In the genomic region with DNA sequence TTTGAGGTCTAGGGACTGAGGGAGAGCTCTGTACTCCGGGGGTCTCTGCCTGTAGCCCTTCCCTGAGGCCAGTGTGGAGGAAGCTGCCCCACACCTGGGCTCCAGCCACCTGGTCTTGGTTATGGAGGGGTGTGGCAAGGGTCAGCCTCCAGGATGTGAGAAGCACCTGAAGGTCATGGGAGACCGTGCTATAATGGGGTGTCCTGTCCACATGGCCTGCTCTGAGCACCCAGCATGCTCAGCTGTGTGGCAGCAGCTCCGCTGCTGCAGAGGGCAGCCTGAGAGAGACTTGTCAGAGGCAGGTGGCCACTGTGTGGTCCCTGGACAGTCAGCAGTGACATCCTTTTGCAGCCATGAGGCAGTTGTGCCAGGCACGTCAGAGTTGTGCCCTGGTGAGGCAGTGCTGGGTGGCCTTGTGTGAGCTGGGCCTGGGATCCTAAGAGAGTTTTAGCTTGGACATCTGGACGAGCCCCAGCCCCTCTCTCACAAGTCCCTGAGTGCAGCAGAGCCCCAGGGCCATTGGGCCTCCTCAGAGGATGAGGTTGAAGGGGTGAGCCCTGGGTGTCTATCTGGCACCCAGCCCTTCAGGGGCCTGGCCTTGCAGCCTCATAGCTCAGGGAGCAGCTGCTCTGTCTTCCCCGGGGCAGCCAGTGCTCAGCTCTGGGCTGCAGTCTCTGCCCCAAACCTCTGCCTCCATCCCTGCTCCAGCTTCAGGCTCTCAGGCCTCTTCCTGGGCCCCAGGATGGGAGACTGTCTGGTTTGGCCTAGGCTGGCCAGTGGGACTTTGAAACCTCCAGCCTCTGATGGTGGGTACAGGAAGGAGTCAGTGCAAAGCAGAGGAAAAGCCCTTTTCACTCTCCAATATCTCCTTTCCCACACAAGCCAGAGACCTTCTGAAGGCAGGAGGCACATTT, we compare ENCODE assay signal across 22 cellular contexts. TPM values are rescaled to one million over a fixed set of nuclear protein-coding genes. Genes with fewer than 3 reads are reported as not detected.
DNase-seq lines count a peak whose midpoint lies in the region; ATAC-seq, FAIRE-seq and TF ChIP-seq lines count a peak whose summit lies in the region.
"Had no signal": no experiment of that assay in that cellular context is flagged by ENCODE, and none has a peak within 500 bp of the region (broad histone marks: within the 10 kb centered on the region; RNA-seq: fewer than 3 reads in every experiment).

No MANE protein-coding gene starts in this region.

- WGBS in H1 (ENCODE audit: extremely low coverage in 1 of 2, insufficient coverage in 1 of 2, insufficient read length in 1 of 2, insufficient replicate concordance in 2 of 2, low coverage in 1 of 2, low lambda C conversion rate in 2 of 2, missing lambda C conversion rate in 1 of 2), 2 experiments, result 85% methylated on average over 5 of the region's 6 CpGs; no CpG with 5 or more reads in 1 of the 2 experiments

- TF ChIP-seq CTCF in H1 (IDR thresholded peaks at IDR 0.05; ENCODE audit: control extremely low read depth in 1 of 3, insufficient read depth in 1 of 3, low read depth in 1 of 3, low read length in 3 of 3), result no peak
- no peak for TF ChIP-seq CTCF in osteoblast (IDR thresholded peaks at IDR 0.05; ENCODE audit: extremely low read depth, low read depth, low read length)
- TF ChIP-seq CTCF in tibial artery (IDR thresholded peaks at IDR 0.05), result no peak

- H3K79me1 ChIP-seq in H1 (ENCODE audit: low read depth, low read length), result no peaks in the 10 kb centered on the region

- peaks cover 0 to 2% (median 0%) of the 10 kb centered on the region in 4 experiments; a peak in 2 of 7 replicates for H3K27me3 ChIP-seq in H1 (replicated peaks in 1 of 4; ENCODE audit: control insufficient read depth in 3 of 4, extremely low read depth in 1 of 4, insufficient read depth in 3 of 4, low read length in 3 of 4)
- no peaks in the 10 kb centered on the region for H3K27me3 ChIP-seq in osteoblast (ENCODE audit: insufficient read depth, low read length)
- no peaks in the 10 kb centered on the region for H3K27me3 ChIP-seq in tibial artery
- H3K27me3 ChIP-seq: upper lobe of right lung had no signal

- no peak overlapping the region for H2BK15ac ChIP-seq in H1 (ENCODE audit: low read length)

- H4K5ac ChIP-seq in H1 (ENCODE audit: insufficient read length, low read depth, low read length), result no peak overlapping the region

- H3K18ac ChIP-seq in H1 (ENCODE audit: extremely low read depth, low read length), result no peak overlapping the region

- TF ChIP-seq RAD21 in H1 (IDR thresholded peaks at IDR 0.05 in 1 of 2, conservative IDR thresholded peaks at IDR 0.05 in 1 of 2; ENCODE audit: low read depth in 2 of 2, low read length in 2 of 2), result no peak

- TF ChIP-seq EP300 in H1 (IDR thresholded peaks at IDR 0.05; ENCODE audit: borderline replicate concordance in 1 of 2, low read depth in 2 of 2, low read length in 2 of 2), result no peak

- no peak overlapping the region for H3K4ac ChIP-seq in H1 (replicated peaks; ENCODE audit: insufficient read length, low read depth, low read length)

- POLR2A ChIA-PET in H1 (lab: Charles Lee; ENCODE audit: partially characterized antibody), result interaction anchor here (1.0 to 2.3 kb wide), 6 partner anchors 11 to 49 kb away, joined by 3 to 9 read pairs (median 4); partner anchors contain the start of genes NR4A1 and SMIM41

- no peak overlapping the region for H2BK20ac ChIP-seq in H1 (ENCODE audit: low read length)

- H3K79me2 ChIP-seq in H1 (ENCODE audit: control insufficient read depth in 1 of 2, insufficient read depth in 2 of 2, low read length in 2 of 2) (no peaks in the 10 kb centered on the region), osteoblast (ENCODE audit: insufficient read depth, low read length) (no peaks in the 10 kb centered on the region)

- no peak overlapping the region for H2BK120ac ChIP-seq in H1 (replicated peaks; ENCODE audit: low read depth, low read length)

- no peaks in the 10 kb centered on the region for H3K23me2 ChIP-seq in H1 (ENCODE audit: low read depth, low read length)

- H3K9me3 ChIP-seq in H1 (ENCODE audit: insufficient read depth in 2 of 2, low read depth in 1 of 2, low read length in 1 of 2), result no peaks in the 10 kb centered on the region
- H3K9me3 ChIP-seq in osteoblast (ENCODE audit: low read depth, low read length), result no peaks in the 10 kb centered on the region
- no peaks in the 10 kb centered on the region for H3K9me3 ChIP-seq in tibial artery
- H3K9me3 ChIP-seq: upper lobe of right lung had no signal

- no peak overlapping the region for H3K14ac ChIP-seq in H1 (ENCODE audit: insufficient read length)

- H3K4me2 ChIP-seq in H1 (ENCODE audit: insufficient read depth in 1 of 2, low read depth in 2 of 2, low read length in 2 of 2), result no peak overlapping the region
- no peak overlapping the region for H3K4me2 ChIP-seq in osteoblast (ENCODE audit: insufficient read depth, low read length)

- no peak overlapping the region for H2BK5ac ChIP-seq in H1 (ENCODE audit: low read depth, low read length)

- H4K8ac ChIP-seq in H1 (ENCODE audit: extremely low read depth, insufficient read depth, low read length), result peak overlapping the region; percentile 40; the same call in 1 of the 2 replicates

- H4K20me1 ChIP-seq in H1 (replicated peaks in 1 of 2; ENCODE audit: control insufficient read depth in 1 of 2, insufficient read depth in 2 of 2, low read length in 2 of 2) (peaks cover 0 to 2% of the 10 kb centered on the region in 2 experiments), osteoblast (ENCODE audit: insufficient read depth, low read length) (no peaks in the 10 kb centered on the region)

- H3K36me3 ChIP-seq in H1 (ENCODE audit: control insufficient read depth in 2 of 4, insufficient read depth in 4 of 4, low read length in 3 of 4) (peaks cover 0 to 6% (median 4%) of the 10 kb centered on the region in 4 experiments; a peak in 3 of 8 replicates), osteoblast (ENCODE audit: insufficient read depth, low read length) (peaks cover 9% of the 10 kb centered on the region), tibial artery (peaks cover 22 to 26% (median 25%) of the 10 kb centered on the region in 3 donors)

- H3K9ac ChIP-seq in H1 (replicated peaks in 1 of 4; ENCODE audit: extremely low read depth in 1 of 4, low read depth in 3 of 4, low read length in 3 of 4), result no peak overlapping the region

- H4K91ac ChIP-seq in H1 (replicated peaks; ENCODE audit: insufficient read length, low read length), result no peak overlapping the region

- ATAC-seq in HG02610 (IDR thresholded peaks at IDR 0.05; ENCODE audit: unreplicated experiment), result no peak
- ATAC-seq: activated T-cell treated with anti-CD3 and anti-CD28 coated beads, Interleukin-2, amount 50 U/mL, for 4 hours; upper lobe of right lung had no signal

- no peak for FAIRE-seq in H1 (lab: Jason Lieb, UNC)
- FAIRE-seq: frontal cortex had no signal

- no peak overlapping the region for H2AFZ ChIP-seq in H1 (ENCODE audit: low read length)
- H2AFZ ChIP-seq in osteoblast (ENCODE audit: low read length), result no peak overlapping the region

- H2BK12ac ChIP-seq in H1 (ENCODE audit: low read depth, low read length), result no peak overlapping the region

- H3K27ac ChIP-seq in H1 (ENCODE audit: low read depth, low read length), result no peak overlapping the region
- peak overlapping the region; percentile 98 for H3K27ac ChIP-seq in osteoblast (ENCODE audit: low read depth, low read length)
- peak overlapping the region; percentile 8 to 59 for H3K27ac ChIP-seq in tibial artery
- H3K27ac ChIP-seq: SK-N-MC, upper lobe of right lung had no signal

- no peaks in the 10 kb centered on the region; a peak in 1 of 7 replicates for H3K4me1 ChIP-seq in H1 (replicated peaks in 1 of 4; ENCODE audit: control insufficient read depth in 3 of 4, insufficient read depth in 4 of 4, low read length in 3 of 4)
- H3K4me1 ChIP-seq in osteoblast (ENCODE audit: insufficient read depth, low read length), result peaks cover 30% of the 10 kb centered on the region
- H3K4me1 ChIP-seq in tibial artery, result no peaks in the 10 kb centered on the region
- H3K4me1 ChIP-seq: upper lobe of right lung had no signal

- no peak overlapping the region for H2AK5ac ChIP-seq in H1 (ENCODE audit: low read depth, low read length)

- peak; percentile 34 for DNase-seq in activated CD4-positive, alpha-beta T cell treated with anti-CD3 and anti-CD28 coated beads for 1 hour
- no peak for DNase-seq in activated CD4-positive, alpha-beta T cell treated with anti-CD3 and anti-CD28 coated beads for 4 hours
- DNase-seq in H1 (ENCODE audit: low read depth in 1 of 2, low spot score in 2 of 2), result no peak
- no peak for DNase-seq in osteoblast (ENCODE audit: insufficient read length, low spot score, missing footprints)
- no peak for DNase-seq in tibial artery
- no peak for DNase-seq in H4 (ENCODE audit: low spot score)
- no peak for DNase-seq in activated effector memory CD4-positive, alpha-beta T cell treated with anti-CD3 and anti-CD28 coated beads, Interleukin-2, amount 50 U/mL, for 16 hours
- DNase-seq: activated naive CD8-positive, alpha-beta T cell treated with anti-CD3 and anti-CD28 coated beads for 36 hours; activated T-cell treated with anti-CD3 and anti-CD28 coated beads, Interleukin-2, amount 50 U/mL, for 4 hours; DMS79; MM.1S; NCI-H1930; NCI-H526; OCI-M1; retina; stimulated activated CD4-positive, alpha-beta T cell treated with anti-CD3 and anti-CD28 coated beads, Interleukin-4, amount 100 ng/mL, for 1 hour; upper lobe of right lung had no signal

- H3K56ac ChIP-seq in H1 (replicated peaks; ENCODE audit: insufficient read length, low read depth, low read length), result no peak overlapping the region

- no peak for TF ChIP-seq POLR2A in H1 (IDR thresholded peaks at IDR 0.05; ENCODE audit: control extremely low read depth in 1 of 2, low read depth in 2 of 2, low read length in 2 of 2)

- H3K4me3 ChIP-seq in H1 (ENCODE audit: extremely low read depth in 1 of 4, insufficient read depth in 2 of 4, low read depth in 3 of 4, low read length in 4 of 4), result no peak overlapping the region
- H3K4me3 ChIP-seq in osteoblast (ENCODE audit: insufficient read depth, low read length), result no peak overlapping the region
- H3K4me3 ChIP-seq in tibial artery, result no peak overlapping the region
- H3K4me3 ChIP-seq: lung, SK-N-MC, upper lobe of right lung had no signal

- intact Hi-C loops in tibial artery (cut with DNase I; ENCODE audit: low total_unique reads), result no loop called here

- H3K23ac ChIP-seq in H1 (ENCODE audit: insufficient read length), result no peak overlapping the region

- CTCF ChIA-PET in H1 (lab: Charles Lee; ENCODE audit: partially characterized antibody), result interaction anchor here (0.6 to 34.1 kb wide), 11 partner anchors 9 to 157 kb away, joined by 3 to 1022 read pairs (median 7); partner anchors contain the start of genes ATG101 and SMIM41

RNA-seq across cellular contexts. Expression of gene ATG101, which starts 7.4 kb away (rescaled TPM):
- total RNA-seq in H1 (2021; fragmentation: NEBNext Ultra II Directional; extraction: Animal tissue kit (Norgen Biotek cat#: 25700)), result 48.9 and 49.8 TPM in 2 replicates
- polyA plus RNA-seq in H1 (2011; rRNA removed), result 55.9 and 64.9 TPM in 2 replicates
- 105 TPM for polyA plus RNA-seq in H1 (2011; cell fraction: cytosol; rRNA removed)
- polyA plus RNA-seq in H1 (2011; cell fraction: nucleus; rRNA removed), result 55.5 TPM
- polyA plus RNA-seq in H1 (2012, experiment 1 of 2), result 46.4 to 65.2 TPM (median 63.9 TPM) in 4 replicates
- 60.3 TPM for polyA plus RNA-seq in H1 (2012, experiment 2 of 2)
- 25.2 TPM for polyA plus RNA-seq in H1 (2013, experiment 1 of 2)
- polyA plus RNA-seq in H1 (2013, experiment 2 of 2), result 27.1 TPM
- polyA minus RNA-seq in H1 (2011; rRNA and poly(A)+ RNA removed), result 44.4 and 61.4 TPM in 2 replicates
- 20.8 TPM for polyA minus RNA-seq in H1 (2011; cell fraction: cytosol; rRNA and poly(A)+ RNA removed)
- 15.7 TPM for polyA minus RNA-seq in H1 (2011; cell fraction: nucleus; rRNA and poly(A)+ RNA removed)
- 49.5 and 64.4 TPM in 2 replicates for total RNA-seq in osteoblast
- 57.5 and 63.0 TPM in 2 replicates for total RNA-seq in H4 (2014; rRNA removed; shearing (Covaris generic))

RNA-seq across cellular contexts. Expression of gene NR4A1, which starts 11.2 kb away (rescaled TPM):
- 18.7 and 19.3 TPM in 2 replicates for total RNA-seq in H1 (2021; fragmentation: NEBNext Ultra II Directional; extraction: Animal tissue kit (Norgen Biotek cat#: 25700))
- 23.3 and 36.0 TPM in 2 replicates for polyA plus RNA-seq in H1 (2011; rRNA removed)
- polyA plus RNA-seq in H1 (2011; cell fraction: cytosol; rRNA removed), result 17.3 TPM
- polyA plus RNA-seq in H1 (2011; cell fraction: nucleus; rRNA removed), result 42.1 TPM
- polyA plus RNA-seq in H1 (2012, experiment 1 of 2), result 13.7 to 17.2 TPM (median 14.8 TPM) in 4 replicates
- 12.5 TPM for polyA plus RNA-seq in H1 (2012, experiment 2 of 2)
- polyA plus RNA-seq in H1 (2013, experiment 1 of 2), result 19.7 TPM
- 19.0 TPM for polyA plus RNA-seq in H1 (2013, experiment 2 of 2)
- 5.1 and 8.0 TPM in 2 replicates for polyA minus RNA-seq in H1 (2011; rRNA and poly(A)+ RNA removed)
- 14.5 TPM for polyA minus RNA-seq in H1 (2011; cell fraction: cytosol; rRNA and poly(A)+ RNA removed)
- 11.1 TPM for polyA minus RNA-seq in H1 (2011; cell fraction: nucleus; rRNA and poly(A)+ RNA removed)
- 3.3 and 3.5 TPM in 2 replicates for total RNA-seq in osteoblast
- total RNA-seq in H4 (2014; rRNA removed; shearing (Covaris generic)), result 0.16 and 0.54 TPM in 2 replicates

RNA-seq across cellular contexts. Expression of gene SMIM41, which starts 17.1 kb away (rescaled TPM):
- total RNA-seq in H1 (2021; fragmentation: NEBNext Ultra II Directional; extraction: Animal tissue kit (Norgen Biotek cat#: 25700)), result 0.28 and 0.31 TPM in 2 replicates
- polyA plus RNA-seq in H1 (2011; rRNA removed), result 0.91 and 0.98 TPM in 2 replicates
- 0.66 TPM for polyA plus RNA-seq in H1 (2011; cell fraction: cytosol; rRNA removed)
- polyA plus RNA-seq in H1 (2011; cell fraction: nucleus; rRNA removed), result 0.74 TPM
- polyA plus RNA-seq in H1 (2012, experiment 1 of 2), result 0.20 to 0.56 TPM (median 0.46 TPM) in 3 of 4 replicates, not detected in the other
- 0.42 TPM for polyA plus RNA-seq in H1 (2012, experiment 2 of 2)
- 0.08 TPM for polyA plus RNA-seq in H1 (2013, experiment 1 of 2)
- polyA plus RNA-seq in H1 (2013, experiment 2 of 2), result 0.07 TPM
- 0.54 TPM in 1 of 2 replicates, not detected in the other for polyA minus RNA-seq in H1 (2011; rRNA and poly(A)+ RNA removed)
- polyA minus RNA-seq in H1 (2011; cell fraction: cytosol; rRNA and poly(A)+ RNA removed), result not detected
- 0.70 TPM for polyA minus RNA-seq in H1 (2011; cell fraction: nucleus; rRNA and poly(A)+ RNA removed)
- under 0.01 TPM in 1 of 2 replicates, not detected in the other for total RNA-seq in osteoblast
- not detected in 2 replicates for total RNA-seq in H4 (2014; rRNA removed; shearing (Covaris generic))
- total RNA-seq: A172; activated naive CD8-positive, alpha-beta T cell treated with anti-CD3 and anti-CD28 coated beads for 36 hours; activated T-cell treated with anti-CD3 and anti-CD28 coated beads, Interleukin-2, amount 50 U/mL, for 4 hours; frontal cortex had no signal

RNA-seq across cellular contexts. Expression of gene TAMALIN, which starts 55.7 kb away (rescaled TPM):
- 4.1 and 4.9 TPM in 2 replicates for total RNA-seq in H1 (2021; fragmentation: NEBNext Ultra II Directional; extraction: Animal tissue kit (Norgen Biotek cat#: 25700))
- polyA plus RNA-seq in H1 (2011; rRNA removed), result 2.6 and 3.2 TPM in 2 replicates
- 3.5 TPM for polyA plus RNA-seq in H1 (2011; cell fraction: cytosol; rRNA removed)
- polyA plus RNA-seq in H1 (2011; cell fraction: nucleus; rRNA removed), result 4.6 TPM
- 3.1 to 5.3 TPM (median 5.1 TPM) in 4 replicates for polyA plus RNA-seq in H1 (2012, experiment 1 of 2)
- polyA plus RNA-seq in H1 (2012, experiment 2 of 2), result 7.8 TPM
- polyA plus RNA-seq in H1 (2013, experiment 1 of 2), result 2.1 TPM
- polyA plus RNA-seq in H1 (2013, experiment 2 of 2), result 2.2 TPM
- polyA minus RNA-seq in H1 (2011; rRNA and poly(A)+ RNA removed), result 2.1 and 5.8 TPM in 2 replicates
- polyA minus RNA-seq in H1 (2011; cell fraction: cytosol; rRNA and poly(A)+ RNA removed), result 4.4 TPM
- 6.3 TPM for polyA minus RNA-seq in H1 (2011; cell fraction: nucleus; rRNA and poly(A)+ RNA removed)
- 4.7 and 6.5 TPM in 2 replicates for total RNA-seq in osteoblast
- 0.35 and 1.8 TPM in 2 replicates for total RNA-seq in H4 (2014; rRNA removed; shearing (Covaris generic))
